18 cellular contexts compared by ENCODE assay signal in the genomic region with DNA sequence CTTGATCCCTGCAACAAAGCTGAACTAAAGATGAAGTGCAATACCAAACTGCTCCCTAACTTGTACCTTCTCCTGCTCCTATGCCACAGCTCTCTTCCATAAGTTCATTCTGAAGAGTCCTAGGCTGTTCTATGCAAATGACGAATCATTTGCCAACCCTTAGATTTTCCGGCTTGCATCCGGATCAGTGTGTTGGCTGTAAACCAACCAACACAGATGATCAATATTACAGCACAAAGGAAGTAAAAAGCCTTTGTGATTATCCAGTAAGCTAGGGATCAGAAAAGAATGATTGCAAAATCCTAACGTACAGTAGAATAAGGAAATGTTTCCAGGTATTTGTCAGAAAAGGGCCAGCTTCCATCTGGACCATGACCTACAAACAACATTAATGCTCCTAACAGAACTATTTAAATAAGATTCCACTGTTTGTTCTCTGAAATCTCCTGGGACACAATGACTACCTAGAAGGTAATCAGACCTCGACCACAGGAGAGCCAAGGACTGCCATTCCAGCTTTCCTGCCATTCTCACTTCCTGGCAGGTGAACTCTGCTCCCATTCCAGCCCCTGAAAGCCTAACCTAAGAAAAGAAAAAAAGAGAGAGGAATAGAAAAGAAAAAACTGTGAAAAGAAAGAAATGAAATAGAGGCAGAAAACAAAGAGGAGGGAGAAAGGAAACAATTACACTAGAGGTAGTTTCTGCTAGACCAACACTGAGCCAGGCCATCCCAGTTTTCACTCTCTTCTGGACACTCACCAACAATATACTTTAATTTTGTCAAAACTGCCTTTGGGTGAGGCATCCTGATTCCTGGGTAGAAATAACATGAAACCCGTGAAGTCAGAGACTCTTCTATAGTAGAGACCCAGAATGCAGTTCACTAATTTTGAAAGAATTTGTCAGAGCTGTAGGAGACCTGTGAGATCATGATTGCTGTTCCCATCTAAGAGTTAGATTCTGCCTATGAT. TPM values are rescaled to one million over a fixed set of nuclear protein-coding genes. Genes with fewer than 3 reads are reported as not detected.
DNase-seq lines count a peak whose midpoint lies in the region; TF ChIP-seq lines count a peak whose summit lies in the region.
"Had no signal": no experiment of that assay in that cellular context is flagged by ENCODE, and none has a peak within 500 bp of the region (broad histone marks: within the 10 kb centered on the region; RNA-seq: fewer than 3 reads in every experiment).

No MANE protein-coding gene starts in this region.

- H3K4me2 ChIP-seq in GM23248 (ENCODE audit: unreplicated experiment), result no peak overlapping the region

- H3K27ac ChIP-seq in GM23248, result no peak overlapping the region
- peak overlapping the region; percentile 65 to 69 for H3K27ac ChIP-seq in mucosa of rectum (ENCODE audit: low read depth in 2 of 2, low read length in 2 of 2)

- no peak overlapping the region for H2AFZ ChIP-seq in GM23248

- H3K27me3 ChIP-seq in GM23248 (replicated peaks; ENCODE audit: insufficient read depth) (no peaks in the 10 kb centered on the region), mucosa of rectum (ENCODE audit: control insufficient read depth in 2 of 2, insufficient read depth in 2 of 2, low read length in 2 of 2) (no peaks in the 10 kb centered on the region)

- H3K4me3 ChIP-seq in GM23248 (no peak overlapping the region), mucosa of rectum (ENCODE audit: low read length in 2 of 2) (peak overlapping the region in 1 of 2 donors; percentile 15)

- no peaks in the 10 kb centered on the region for H3K27me3 Mint-ChIP-seq in dendritic cell treated with granulocyte-macrophage colony-stimulating factor and Interleukin-4, amounts not matched to agents 40 ng/mL and 50 ng/mL, for 4 days
- H3K27me3 Mint-ChIP-seq: activated CD4-positive, alpha-beta T cell treated with anti-CD3 and anti-CD28 coated beads, Interleukin-2, amount 10 ng/mL, durations not matched to agents 24 days and 14 days; stimulated activated naive CD8-positive, alpha-beta T cell treated with anti-CD3 and anti-CD28 coated beads, Interleukin-15, amount 100 ng/mL, for 72 hours had no signal

- H3K27ac Mint-ChIP-seq in dendritic cell treated with granulocyte-macrophage colony-stimulating factor and Interleukin-4, amounts not matched to agents 40 ng/mL and 50 ng/mL, for 4 days, result peak overlapping the region; percentile 7
- H3K27ac Mint-ChIP-seq: activated CD4-positive, alpha-beta T cell treated with anti-CD3 and anti-CD28 coated beads, Interleukin-2, amount 10 ng/mL, durations not matched to agents 24 days and 14 days; H9; natural killer cell; stimulated activated naive CD8-positive, alpha-beta T cell treated with anti-CD3 and anti-CD28 coated beads, Interleukin-15, amount 100 ng/mL, for 72 hours had no signal

- no peak overlapping the region for H3K4me3 Mint-ChIP-seq in dendritic cell treated with granulocyte-macrophage colony-stimulating factor and Interleukin-4, amounts not matched to agents 40 ng/mL and 50 ng/mL, for 4 days
- H3K4me3 Mint-ChIP-seq: activated CD4-positive, alpha-beta T cell treated with anti-CD3 and anti-CD28 coated beads, Interleukin-2, amount 10 ng/mL, durations not matched to agents 24 days and 14 days; H9; natural killer cell; stimulated activated naive CD8-positive, alpha-beta T cell treated with anti-CD3 and anti-CD28 coated beads, Interleukin-15, amount 100 ng/mL, for 72 hours had no signal

- no peaks in the 10 kb centered on the region for H3K79me2 ChIP-seq in GM23248 (ENCODE audit: insufficient read depth)

- no peaks in the 10 kb centered on the region for H3K9me2 ChIP-seq in GM23248 (ENCODE audit: insufficient read depth)

- H3K9me3 ChIP-seq in GM23248 (ENCODE audit: low read depth) (no peaks in the 10 kb centered on the region), mucosa of rectum (ENCODE audit: control insufficient read depth in 2 of 2, low read length in 2 of 2) (no peaks in the 10 kb centered on the region)

- in situ Hi-C loops in GM23248 (cut with MboI) (no loop called here), GM13976 (cut with MboI; ENCODE audit: low sequenced_read_pairs, unreplicated experiment) (no loop called here)

- peaks cover 27% of the 10 kb centered on the region for H3K4me1 Mint-ChIP-seq in dendritic cell treated with granulocyte-macrophage colony-stimulating factor and Interleukin-4, amounts not matched to agents 40 ng/mL and 50 ng/mL, for 4 days (ENCODE audit: low read depth)

- peak; percentile 27 for DNase-seq in GM23248
- peak; percentile 35 for DNase-seq in NCI-H146 treated with DMSO at 0.1 percent for 48 hours (lab: John Stamatoyannopoulos, UW; ENCODE audit: unreplicated experiment)
- DNase-seq in iPS-NIHi7 (ENCODE audit: extremely low spot score), result no peak
- no peak for DNase-seq in GM13976 (ENCODE audit: low spot score)
- no peak for DNase-seq in NCI-H2081 (lab: John Stamatoyannopoulos, UW)
- no peak for DNase-seq in COR-L47 (lab: John Stamatoyannopoulos, UW)
- DNase-seq: activated CD4-positive, alpha-beta T cell treated with anti-CD3 and anti-CD28 coated beads, Interleukin-2, amount 10 ng/mL, durations not matched to agents 24 days and 14 days; amniotic stem cell; C1 segment of cervical spinal cord; effector CD8-positive, alpha-beta T cell; GDM1; H9; natural killer cell; NCI-H345; right cardiac atrium; stimulated activated naive CD8-positive, alpha-beta T cell treated with anti-CD3 and anti-CD28 coated beads, Interleukin-15, amount 100 ng/mL, for 72 hours had no signal

- peaks cover 9% of the 10 kb centered on the region; the same call in 1 of the 2 replicates for H3K4me1 ChIP-seq in GM23248 (ENCODE audit: insufficient read depth)
- H3K4me1 ChIP-seq in mucosa of rectum (ENCODE audit: control insufficient read depth in 2 of 2, insufficient read depth in 2 of 2, low read length in 2 of 2), result peaks cover 5 to 23% of the 10 kb centered on the region in 2 donors

- no peak for TF ChIP-seq CTCF in GM13976 (IDR thresholded peaks at IDR 0.05; ENCODE audit: borderline replicate concordance, control extremely low read depth, extremely low read depth, insufficient read depth, missing control alignments)

- WGBS in GM23248 (ENCODE audit: low coverage in 1 of 2, low lambda C conversion rate in 2 of 2, missing lambda C conversion rate in 2 of 2), 2 experiments, result 62 to 66% methylated on average over 6 of the region's 6 CpGs

- no peaks in the 10 kb centered on the region for H4K20me1 ChIP-seq in GM23248 (ENCODE audit: insufficient read depth)

- intact Hi-C loops in dendritic cell treated with granulocyte-macrophage colony-stimulating factor and Interleukin-4, amounts not matched to agents 40 ng/mL and 50 ng/mL, for 4 days (cut with micrococcal nuclease), result no loop called here

- H3K36me3 ChIP-seq in GM23248 (ENCODE audit: low read depth), result no peaks in the 10 kb centered on the region
- no peaks in the 10 kb centered on the region for H3K36me3 ChIP-seq in mucosa of rectum (ENCODE audit: control insufficient read depth in 2 of 2, insufficient read depth in 2 of 2, low read length in 2 of 2)

- H3F3A ChIP-seq in GM23248 (ENCODE audit: insufficient read depth), result peaks cover 3% of the 10 kb centered on the region; the same call in 1 of the 2 replicates

- H3K9ac ChIP-seq in GM23248 (no peak overlapping the region), mucosa of rectum (ENCODE audit: low read depth in 1 of 2, low read length in 2 of 2) (no peak overlapping the region)

- no peaks in the 10 kb centered on the region for H3K36me3 Mint-ChIP-seq in dendritic cell treated with granulocyte-macrophage colony-stimulating factor and Interleukin-4, amounts not matched to agents 40 ng/mL and 50 ng/mL, for 4 days (ENCODE audit: low read depth)
- H3K36me3 Mint-ChIP-seq: natural killer cell had no signal

- no peaks in the 10 kb centered on the region for H3K9me3 Mint-ChIP-seq in dendritic cell treated with granulocyte-macrophage colony-stimulating factor and Interleukin-4, amounts not matched to agents 40 ng/mL and 50 ng/mL, for 4 days
- H3K9me3 Mint-ChIP-seq: activated CD4-positive, alpha-beta T cell treated with anti-CD3 and anti-CD28 coated beads, Interleukin-2, amount 10 ng/mL, durations not matched to agents 24 days and 14 days; H9; natural killer cell; stimulated activated naive CD8-positive, alpha-beta T cell treated with anti-CD3 and anti-CD28 coated beads, Interleukin-15, amount 100 ng/mL, for 72 hours had no signal

RNA-seq across cellular contexts. Expression of a gene that starts 19.7 kb away (rescaled TPM):
- 3.0 and 13.8 TPM in 2 replicates for total RNA-seq in GM23248 (2014; rRNA removed; shearing (Covaris generic))
- polyA plus RNA-seq in GM23248 (2016; fragmentation: Nextera tagmentation; extraction: Ambion mirVana), result 12.6 and 14.1 TPM in 2 replicates

Comparison
In these comparisons a context has a peak if more than half of its experiments do, and no peak if none do; other contexts are left out.
1. DNase-seq: peak in GM23248 (single experiment) and NCI-H146 treated with DMSO at 0.1 percent for 48 hours (single experiment); none in iPS-NIHi7 (single experiment), GM13976 (single experiment), NCI-H2081 (0 of 2) and COR-L47 (single experiment).